In genomic region chrX:154373340-154374306, GRCh38 we compare ENCODE assay signal across 8 cellular contexts. TPM values are rescaled to one million over a fixed set of nuclear protein-coding genes. Genes with fewer than 3 reads are reported as not detected.
DNase-seq lines count a peak whose midpoint lies in the region; ATAC-seq and TF ChIP-seq lines count a peak whose summit lies in the region.

No MANE protein-coding gene starts in this region.

- peak overlapping the region; percentile 84 for H3K4me3 Mint-ChIP-seq in activated T-helper 17 cell treated with anti-CD3 and anti-CD28 coated beads, Interleukin-2, amount 50 U/mL, for 72 hours

- peak overlapping the region; percentile 76 to 77 for H3K27ac ChIP-seq in ovary

- intact Hi-C loops in ovary (cut with DNase I), result no loop called here

- no peak overlapping the region for H3K27ac Mint-ChIP-seq in activated T-helper 17 cell treated with anti-CD3 and anti-CD28 coated beads, Interleukin-2, amount 50 U/mL, for 72 hours

- no peak for TF ChIP-seq EP300 in ovary (IDR thresholded peaks at IDR 0.05)

- H3K4me1 ChIP-seq in ES-I3 (ENCODE audit: insufficient read depth, low read length) (peaks cover 9% of the 10 kb centered on the region; the same call in 1 of the 2 replicates), ovary (ENCODE audit: insufficient read depth) (no peaks in the 10 kb centered on the region)

- WGBS in ovary, 3 donors, result 38 to 44% (median 41%) methylated on average over 23 of the region's 23 CpGs

- H3K27me3 Mint-ChIP-seq in activated T-helper 17 cell treated with anti-CD3 and anti-CD28 coated beads, Interleukin-2, amount 50 U/mL, for 72 hours, result no peaks in the 10 kb centered on the region

- peak; percentile 21 to 67 (median 57) for TF ChIP-seq CTCF in ovary (IDR thresholded peaks at IDR 0.05)

- H3K36me3 Mint-ChIP-seq in activated T-helper 17 cell treated with anti-CD3 and anti-CD28 coated beads, Interleukin-2, amount 50 U/mL, for 72 hours (ENCODE audit: low read depth), result peaks cover 21% of the 10 kb centered on the region

- H3K4me3 ChIP-seq in ovary, result peak overlapping the region; percentile 55

- no peaks in the 10 kb centered on the region for H3K4me1 Mint-ChIP-seq in activated T-helper 17 cell treated with anti-CD3 and anti-CD28 coated beads, Interleukin-2, amount 50 U/mL, for 72 hours

- peak; percentile 93 for DNase-seq in 8988T
- DNase-seq in NCI-H146 treated with DMSO at 0.1 percent for 48 hours (lab: John Stamatoyannopoulos, UW; ENCODE audit: unreplicated experiment), result peak; percentile 86
- peak; percentile 84 for DNase-seq in glomerular visceral epithelial cell (ENCODE audit: extremely low spot score)
- DNase-seq in ovary, result peak; percentile 63 to 76 (median 70)
- DNase-seq in stimulated activated CD4-positive, alpha-beta T cell treated with anti-CD3 and anti-CD28 coated beads, Interleukin-2, amount 100 ng/mL, for 24 hours, result no peak
- no peak for DNase-seq in NK-92 (lab: John Stamatoyannopoulos, UW; ENCODE audit: unreplicated experiment)

- peak overlapping the region; percentile 27; the same call in 1 of the 2 replicates for H3K9ac ChIP-seq in ES-I3 (ENCODE audit: low read depth, low read length)

- TF ChIP-seq POLR2A in ovary (IDR thresholded peaks at IDR 0.05), result no peak

- no peaks in the 10 kb centered on the region; the same call in 1 of the 2 replicates for H3K36me3 ChIP-seq in ES-I3 (ENCODE audit: insufficient read depth, low read length)
- no peaks in the 10 kb centered on the region for H3K36me3 ChIP-seq in ovary

- no peaks in the 10 kb centered on the region for H3K9me3 ChIP-seq in ES-I3 (ENCODE audit: control insufficient read depth, insufficient read depth, low read length)
- H3K9me3 ChIP-seq in ovary, result no peaks in the 10 kb centered on the region

- no peak for ATAC-seq in activated T-helper 17 cell treated with anti-CD3 and anti-CD28 coated beads, Interleukin-2, amount 50 U/mL, for 72 hours (replicated peaks)

- H3K9me3 Mint-ChIP-seq in activated T-helper 17 cell treated with anti-CD3 and anti-CD28 coated beads, Interleukin-2, amount 50 U/mL, for 72 hours, result no peaks in the 10 kb centered on the region

- no peaks in the 10 kb centered on the region for H3K27me3 ChIP-seq in ovary

RNA-seq across cellular contexts. Expression of gene FLNA, which starts 0.8 kb away (rescaled TPM):
- 1,000 to 10,000 TPM; 1,274 to 1,383 TPM for total RNA-seq in activated T-helper 17 cell treated with anti-CD3 and anti-CD28 coated beads, Interleukin-2, amount 50 U/mL, for 72 hours
- 1,000 to 10,000 TPM in 4 of 7 donors, 100 to 1,000 TPM in 3; 327 to 2,249 (median 1,321) TPM for total RNA-seq in ovary
- 100 to 1,000 TPM; 378 to 647 TPM for polyA plus RNA-seq in ovary

RNA-seq across cellular contexts. Expression of gene EMD, which starts 5.5 kb away (rescaled TPM):
- total RNA-seq in activated T-helper 17 cell treated with anti-CD3 and anti-CD28 coated beads, Interleukin-2, amount 50 U/mL, for 72 hours, result 10 to 100 TPM; 86.5 to 87.5 TPM
- total RNA-seq in ovary, result 100 to 1,000 TPM in 5 of 7 donors, 10 to 100 TPM in 2; 40.5 to 158 (median 107) TPM
- polyA plus RNA-seq in ovary, result 100 to 1,000 TPM in 1 of 2 donors, 10 to 100 TPM in 1; 55.1 to 146 TPM

RNA-seq across cellular contexts. Expression of gene RPL10, which starts 24.6 kb away (rescaled TPM):
- total RNA-seq in activated T-helper 17 cell treated with anti-CD3 and anti-CD28 coated beads, Interleukin-2, amount 50 U/mL, for 72 hours, result 1,000 to 10,000 TPM; 1,604 to 1,651 TPM
- total RNA-seq in ovary, result over 10,000 TPM in 1 of 7 donors, 1,000 to 10,000 TPM in 6; 6,380 to 12,508 (median 7,126) TPM
- over 10,000 TPM in 1 of 2 donors, 1,000 to 10,000 TPM in 1; 4,233 to 12,949 TPM for polyA plus RNA-seq in ovary

RNA-seq across cellular contexts. Expression of gene DNASE1L1, which starts 35.4 kb away (rescaled TPM):
- 10 to 100 TPM; 13.9 to 16.7 TPM for total RNA-seq in activated T-helper 17 cell treated with anti-CD3 and anti-CD28 coated beads, Interleukin-2, amount 50 U/mL, for 72 hours
- total RNA-seq in ovary, result 10 to 100 TPM; 11.9 to 21.4 (median 18.1) TPM
- polyA plus RNA-seq in ovary, result 10 to 100 TPM; 13.0 to 16.1 TPM

RNA-seq across cellular contexts. Expression of gene TAFAZZIN, which starts 37.7 kb away (rescaled TPM):
- 10 to 100 TPM; 39.3 to 40.8 TPM for total RNA-seq in activated T-helper 17 cell treated with anti-CD3 and anti-CD28 coated beads, Interleukin-2, amount 50 U/mL, for 72 hours
- total RNA-seq in ovary, result 10 to 100 TPM; 31.3 to 62.1 (median 37.9) TPM
- polyA plus RNA-seq in ovary, result 10 to 100 TPM in 1 of 2 donors, 1 to 10 TPM in 1; 7.9 to 33.1 TPM

Comparison
In these comparisons a context has a peak if more than half of its experiments do, and no peak if none do; other contexts are left out.
1. DNase-seq: peak in 8988T (single experiment), NCI-H146 treated with DMSO at 0.1 percent for 48 hours (single experiment), glomerular visceral epithelial cell (single experiment) and ovary (5 of 5); none in stimulated activated CD4-positive, alpha-beta T cell treated with anti-CD3 and anti-CD28 coated beads, Interleukin-2, amount 100 ng/mL, for 24 hours (0 of 2) and NK-92 (single experiment).